ENCODE assay signal across 1 cellular context in genomic region chr14:90274808-90275454, GRCh38.
TF ChIP-seq lines count a peak whose summit lies in the region.

No MANE protein-coding gene starts in this region.

TF ChIP-seq in GM12878, 131 proteins besides CTCF, POLR2A, EP300 and RAD21 (continued from another document):
- TF ChIP-seq, protein P1, sequence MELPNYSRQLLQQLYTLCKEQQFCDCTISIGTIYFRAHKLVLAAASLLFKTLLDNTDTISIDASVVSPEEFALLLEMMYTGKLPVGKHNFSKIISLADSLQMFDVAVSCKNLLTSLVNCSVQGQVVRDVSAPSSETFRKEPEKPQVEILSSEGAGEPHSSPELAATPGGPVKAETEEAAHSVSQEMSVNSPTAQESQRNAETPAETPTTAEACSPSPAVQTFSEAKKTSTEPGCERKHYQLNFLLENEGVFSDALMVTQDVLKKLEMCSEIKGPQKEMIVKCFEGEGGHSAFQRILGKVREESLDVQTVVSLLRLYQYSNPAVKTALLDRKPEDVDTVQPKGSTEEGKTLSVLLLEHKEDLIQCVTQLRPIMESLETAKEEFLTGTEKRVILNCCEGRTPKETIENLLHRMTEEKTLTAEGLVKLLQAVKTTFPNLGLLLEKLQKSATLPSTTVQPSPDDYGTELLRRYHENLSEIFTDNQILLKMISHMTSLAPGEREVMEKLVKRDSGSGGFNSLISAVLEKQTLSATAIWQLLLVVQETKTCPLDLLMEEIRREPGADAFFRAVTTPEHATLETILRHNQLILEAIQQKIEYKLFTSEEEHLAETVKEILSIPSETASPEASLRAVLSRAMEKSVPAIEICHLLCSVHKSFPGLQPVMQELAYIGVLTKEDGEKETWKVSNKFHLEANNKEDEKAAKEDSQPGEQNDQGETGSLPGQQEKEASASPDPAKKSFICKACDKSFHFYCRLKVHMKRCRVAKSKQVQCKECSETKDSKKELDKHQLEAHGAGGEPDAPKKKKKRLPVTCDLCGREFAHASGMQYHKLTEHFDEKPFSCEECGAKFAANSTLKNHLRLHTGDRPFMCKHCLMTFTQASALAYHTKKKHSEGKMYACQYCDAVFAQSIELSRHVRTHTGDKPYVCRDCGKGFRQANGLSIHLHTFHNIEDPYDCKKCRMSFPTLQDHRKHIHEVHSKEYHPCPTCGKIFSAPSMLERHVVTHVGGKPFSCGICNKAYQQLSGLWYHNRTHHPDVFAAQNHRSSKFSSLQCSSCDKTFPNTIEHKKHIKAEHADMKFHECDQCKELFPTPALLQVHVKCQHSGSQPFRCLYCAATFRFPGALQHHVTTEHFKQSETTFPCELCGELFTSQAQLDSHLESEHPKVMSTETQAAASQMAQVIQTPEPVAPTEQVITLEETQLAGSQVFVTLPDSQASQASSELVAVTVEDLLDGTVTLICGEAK (IDR thresholded peaks at IDR 0.05; ENCODE audit: borderline replicate concordance), result no peak
- no peak for TF ChIP-seq FOXM1 (IDR thresholded peaks at IDR 0.05; ENCODE audit: low read depth, low read length)
